Comparison of ENCODE assay signal across 8 cellular contexts in genomic region chr5:151213803-151214613, GRCh38. TPM values are rescaled to one million over a fixed set of nuclear protein-coding genes. Genes with fewer than 3 reads are reported as not detected.
DNase-seq lines count a peak whose midpoint lies in the region; ATAC-seq lines count a peak whose summit lies in the region.

No MANE protein-coding gene starts in this region.

- peak; percentile 79 for ATAC-seq in GM19025 (IDR thresholded peaks at IDR 0.05; ENCODE audit: low read depth, unreplicated experiment)
- ATAC-seq in HG03097 (IDR thresholded peaks at IDR 0.05; ENCODE audit: low FRiP score, unreplicated experiment), result peak; percentile 76
- peak; percentile 81 to 90 for ATAC-seq in activated naive CD4-positive, alpha-beta T cell treated with anti-CD3 and anti-CD28 coated beads, Interleukin-2, amount 50 U/mL, for 72 hours

- DNase-seq in SKM-1 (lab: John Stamatoyannopoulos, UW; ENCODE audit: unreplicated experiment), result peak; percentile 96
- DNase-seq in activated naive CD4-positive, alpha-beta T cell treated with anti-CD3 and anti-CD28 coated beads, Interleukin-2, amount 50 U/mL, for 72 hours (ENCODE audit: low spot score in 2 of 2), result peak; percentile 83 to 84
- DNase-seq in iPS-NIHi11 (ENCODE audit: low spot score), result peak; percentile 84
- peak; percentile 73 for DNase-seq in stimulated activated CD4-positive, alpha-beta T cell treated with anti-CD3 and anti-CD28 coated beads, Interleukin-2, amount 100 ng/mL, for 48 hours
- no peak for DNase-seq in DMS153 (lab: John Stamatoyannopoulos, UW)
- no peak for DNase-seq in GOT3 (lab: John Stamatoyannopoulos, UW)

- peak overlapping the region; percentile 93 to 96 for H3K27ac Mint-ChIP-seq in activated naive CD4-positive, alpha-beta T cell treated with anti-CD3 and anti-CD28 coated beads, Interleukin-2, amount 50 U/mL, for 72 hours

- no peaks in the 10 kb centered on the region for H3K9me3 Mint-ChIP-seq in activated naive CD4-positive, alpha-beta T cell treated with anti-CD3 and anti-CD28 coated beads, Interleukin-2, amount 50 U/mL, for 72 hours

- H3K36me3 Mint-ChIP-seq in activated naive CD4-positive, alpha-beta T cell treated with anti-CD3 and anti-CD28 coated beads, Interleukin-2, amount 50 U/mL, for 72 hours, result peaks cover 33 to 48% of the 10 kb centered on the region in 2 donors

RNA-seq across cellular contexts. Expression of gene CCDC69, which starts 9.9 kb away (rescaled TPM):
- total RNA-seq in activated naive CD4-positive, alpha-beta T cell treated with anti-CD3 and anti-CD28 coated beads, Interleukin-2, amount 50 U/mL, for 72 hours, result 10 to 100 TPM; 21.0 to 23.8 TPM

RNA-seq across cellular contexts. Expression of gene GM2A, which starts 39.0 kb away (rescaled TPM):
- total RNA-seq in activated naive CD4-positive, alpha-beta T cell treated with anti-CD3 and anti-CD28 coated beads, Interleukin-2, amount 50 U/mL, for 72 hours, result 10 to 100 TPM; 36.8 to 85.2 TPM

RNA-seq across cellular contexts. Expression of gene ANXA6, which starts 56.4 kb away (rescaled TPM):
- total RNA-seq in activated naive CD4-positive, alpha-beta T cell treated with anti-CD3 and anti-CD28 coated beads, Interleukin-2, amount 50 U/mL, for 72 hours, result 100 to 1,000 TPM; 282 to 356 TPM

Comparison
In these comparisons a context has a peak if more than half of its experiments do, and no peak if none do; other contexts are left out.
1. DNase-seq: peak in SKM-1 (single experiment), activated naive CD4-positive, alpha-beta T cell treated with anti-CD3 and anti-CD28 coated beads, Interleukin-2, amount 50 U/mL, for 72 hours (2 of 2), iPS-NIHi11 (single experiment) and stimulated activated CD4-positive, alpha-beta T cell treated with anti-CD3 and anti-CD28 coated beads, Interleukin-2, amount 100 ng/mL, for 48 hours (2 of 2); none in DMS153 (single experiment) and GOT3 (single experiment).
2. Peak in every context shown above with its lines, with median percentiles within 50 percentile points of each other: ATAC-seq.